In the genomic region with DNA sequence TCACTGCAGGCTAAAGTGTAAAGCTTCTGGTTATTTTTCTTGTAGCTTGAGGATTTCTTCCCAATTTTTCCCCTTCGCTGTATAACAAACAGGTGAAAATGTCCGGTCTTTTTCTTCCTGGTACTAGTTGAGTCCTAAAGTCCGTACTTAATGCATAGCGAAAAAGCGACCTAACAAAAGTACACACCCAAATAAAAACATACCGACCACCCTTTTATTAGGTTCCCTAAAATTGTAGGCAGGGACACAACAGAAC, we compare ENCODE assay signal across 8 cellular contexts. TPM values are rescaled to one million over a fixed set of nuclear protein-coding genes. Genes with fewer than 3 reads are reported as not detected.
DNase-seq lines count a peak whose midpoint lies in the region; ATAC-seq and TF ChIP-seq lines count a peak whose summit lies in the region.

No MANE protein-coding gene starts in this region.

- no peaks in the 10 kb centered on the region for H3K27me3 Mint-ChIP-seq in T-cell

- no peaks in the 10 kb centered on the region for H3K9me3 ChIP-seq in gastrocnemius medialis

- peak overlapping the region; percentile 95 to 96 for H3K27ac Mint-ChIP-seq in T-cell

- POLR2A ChIA-PET in T-cell (lab: Charles Lee): interaction anchor here in 1 of 2 donors (0.5 kb wide), 1 partner anchor 1177 kb away, joined by 3 read pairs; no protein-coding TSS in a partner anchor

- CTCF ChIA-PET in T-cell (lab: Charles Lee): interaction anchor here in 1 of 2 donors (0.5 kb wide), 1 partner anchor 614 kb away, joined by 6 read pairs; no protein-coding TSS in a partner anchor

- no peaks in the 10 kb centered on the region for H3K9me3 Mint-ChIP-seq in T-cell

- TF ChIP-seq CTCF in GM12875 (IDR thresholded peaks at IDR 0.05; ENCODE audit: borderline replicate concordance, insufficient read depth, low read depth, low read length) (no peak), fibroblast of the aortic adventitia (IDR thresholded peaks at IDR 0.05; ENCODE audit: insufficient read depth, low read length) (no peak), gastrocnemius medialis (IDR thresholded peaks at IDR 0.05 in 4 of 5, conservative IDR thresholded peaks at IDR 0.05 in 1 of 5) (no peak)

- H3K4me3 ChIP-seq in GM12875 (ENCODE audit: low read depth, low read length) (peak overlapping the region; percentile 70), fibroblast of the aortic adventitia (ENCODE audit: low read depth, low read length) (peak overlapping the region; percentile 98), gastrocnemius medialis (peak overlapping the region; percentile 75 to 87 (median 86))

- in situ Hi-C loops in gastrocnemius medialis (cut with MboI; ENCODE audit: low sequenced_read_pairs in 4 of 4): no loop called here

- H3K36me3 ChIP-seq in gastrocnemius medialis: peaks cover 0 to 20% of the 10 kb centered on the region in 2 donors

- intact Hi-C loops in gastrocnemius medialis (cut with DNase I; ENCODE audit: low total_unique reads): loop anchor here (1.0 to 5.0 kb wide), 6 partner anchors 22 to 1892 kb away; partner anchors contain the start of genes IFT25, KTI12, LRRC42 and NRDC

- ATAC-seq in T-cell (replicated peaks in 1 of 4) (no peak), gastrocnemius medialis (no peak), HG03196 (IDR thresholded peaks at IDR 0.05; ENCODE audit: unreplicated experiment) (no peak), GM18867 (IDR thresholded peaks at IDR 0.05; ENCODE audit: unreplicated experiment) (no peak)

- H3K27me3 ChIP-seq in gastrocnemius medialis: no peaks in the 10 kb centered on the region

- H3K4me1 Mint-ChIP-seq in T-cell: peaks cover 62 to 70% (median 64%) of the 10 kb centered on the region in 3 donors

- H3K27ac ChIP-seq in gastrocnemius medialis: peak overlapping the region; percentile 92 to 98 (median 96)

- H3K4me1 ChIP-seq in gastrocnemius medialis: peaks cover 38 to 39% of the 10 kb centered on the region in 2 donors

- DNase-seq in T-cell (no peak), fibroblast of the aortic adventitia (ENCODE audit: low read depth) (no peak), gastrocnemius medialis (no peak), hippocampal formation (lab: John Stamatoyannopoulos, UW) (no peak), dedifferentiated amniotic fluid mesenchymal stem cell (ENCODE audit: extremely low spot score) (no peak)

- no peak for TF ChIP-seq POLR2A in gastrocnemius medialis (IDR thresholded peaks at IDR 0.05)

- peaks cover 17% of the 10 kb centered on the region for H3K36me3 Mint-ChIP-seq in T-cell

- H3K4me3 Mint-ChIP-seq in T-cell: peak overlapping the region; percentile 94 to 97 (median 97)

RNA-seq across cellular contexts. Expression of gene BTF3L4, which starts 0.3 kb away (rescaled TPM):
- total RNA-seq in T-cell: 10 to 100 TPM; 30.1 to 33.6 (median 32.0) TPM
- 28.4 and 109 TPM in 2 replicates for total RNA-seq in fibroblast of the aortic adventitia (ENCODE audit: low replicate concordance)
- 10 to 100 TPM; 68.4 to 92.9 (median 72.4) TPM for total RNA-seq in gastrocnemius medialis

RNA-seq across cellular contexts. Expression of gene TXNDC12, which starts 0.8 kb away (rescaled TPM):
- total RNA-seq in T-cell: 10 to 100 TPM; 26.1 to 44.8 (median 40.3) TPM
- total RNA-seq in fibroblast of the aortic adventitia (ENCODE audit: low replicate concordance): 44.2 and 58.8 TPM in 2 replicates
- total RNA-seq in gastrocnemius medialis: 10 to 100 TPM; 19.8 to 25.3 (median 23.3) TPM

RNA-seq across cellular contexts. Expression of gene KTI12, which starts 22.2 kb away (rescaled TPM):
- total RNA-seq in T-cell (10 to 100 TPM; 15.3 to 25.4 (median 18.1) TPM), fibroblast of the aortic adventitia (ENCODE audit: low replicate concordance) (8.5 and 12.7 TPM in 2 replicates), gastrocnemius medialis (1 to 10 TPM; 3.4 to 5.9 (median 5.1) TPM)
